ENCODE assay signal across 8 cellular contexts in genomic region chr14:77320238-77320935, GRCh38. TPM values are rescaled to one million over a fixed set of nuclear protein-coding genes. Genes with fewer than 3 reads are reported as not detected.
DNase-seq lines count a peak whose midpoint lies in the region; ATAC-seq, FAIRE-seq and TF ChIP-seq lines count a peak whose summit lies in the region.

A gene with protein sequence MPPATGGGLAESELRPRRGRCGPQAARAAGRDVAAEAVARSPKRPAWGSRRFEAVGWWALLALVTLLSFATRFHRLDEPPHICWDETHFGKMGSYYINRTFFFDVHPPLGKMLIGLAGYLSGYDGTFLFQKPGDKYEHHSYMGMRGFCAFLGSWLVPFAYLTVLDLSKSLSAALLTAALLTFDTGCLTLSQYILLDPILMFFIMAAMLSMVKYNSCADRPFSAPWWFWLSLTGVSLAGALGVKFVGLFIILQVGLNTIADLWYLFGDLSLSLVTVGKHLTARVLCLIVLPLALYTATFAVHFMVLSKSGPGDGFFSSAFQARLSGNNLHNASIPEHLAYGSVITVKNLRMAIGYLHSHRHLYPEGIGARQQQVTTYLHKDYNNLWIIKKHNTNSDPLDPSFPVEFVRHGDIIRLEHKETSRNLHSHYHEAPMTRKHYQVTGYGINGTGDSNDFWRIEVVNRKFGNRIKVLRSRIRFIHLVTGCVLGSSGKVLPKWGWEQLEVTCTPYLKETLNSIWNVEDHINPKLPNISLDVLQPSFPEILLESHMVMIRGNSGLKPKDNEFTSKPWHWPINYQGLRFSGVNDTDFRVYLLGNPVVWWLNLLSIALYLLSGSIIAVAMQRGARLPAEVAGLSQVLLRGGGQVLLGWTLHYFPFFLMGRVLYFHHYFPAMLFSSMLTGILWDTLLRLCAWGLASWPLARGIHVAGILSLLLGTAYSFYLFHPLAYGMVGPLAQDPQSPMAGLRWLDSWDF (minus strand): TSS chr14:77320883. CDS start chr14:77320681, 202 bp downstream.

- peak in 1 of 2 experiments; percentile 57; a peak in 2 of 3 replicates for TF ChIP-seq POLR2A in H1 (IDR thresholded peaks at IDR 0.05; ENCODE audit: control extremely low read depth in 1 of 2, low read depth in 2 of 2, low read length in 2 of 2)

- H3K79me1 ChIP-seq in H1 (ENCODE audit: low read depth, low read length) (peaks cover 6% of the 10 kb centered on the region; the same call in 1 of the 2 replicates), mesenchymal stem cell (replicated peaks; ENCODE audit: low read length, poor library complexity, severe bottlenecking) (peaks cover 33% of the 10 kb centered on the region)

- TF ChIP-seq CTCF in H1 (IDR thresholded peaks at IDR 0.05; ENCODE audit: control extremely low read depth in 1 of 3, insufficient read depth in 1 of 3, low read depth in 1 of 3, low read length in 3 of 3): peak; percentile 26 to 48 (median 35); a peak in 3 of 4 replicates

- no peak within 1 kb of the TSS for H2BK20ac ChIP-seq in H1 (ENCODE audit: low read length)

- H3K4ac ChIP-seq in H1 (replicated peaks; ENCODE audit: insufficient read length, low read depth, low read length): no peak within 1 kb of the TSS
- H3K4ac ChIP-seq in mesenchymal stem cell (ENCODE audit: low read depth in 1 of 2, low read length in 2 of 2): peak within 1 kb of the TSS; percentile 95 to 98

- peak within 1 kb of the TSS; percentile 89 for H4K91ac ChIP-seq in H1 (replicated peaks; ENCODE audit: insufficient read length, low read length)
- peak within 1 kb of the TSS; percentile 89 for H4K91ac ChIP-seq in mesenchymal stem cell (ENCODE audit: low read length)

- no peaks in the 10 kb centered on the region for H3K9me3 ChIP-seq in H1 (ENCODE audit: insufficient read depth in 2 of 2, low read depth in 1 of 2, low read length in 1 of 2)
- no peaks in the 10 kb centered on the region for H3K9me3 ChIP-seq in mesenchymal stem cell (ENCODE audit: control insufficient read depth, low read length)

- H3K27ac ChIP-seq in H1 (ENCODE audit: low read depth, low read length): peak within 1 kb of the TSS; percentile 94
- peak within 1 kb of the TSS; percentile 99 for H3K27ac ChIP-seq in mesenchymal stem cell (ENCODE audit: low read length, poor library complexity, severe bottlenecking)

- WGBS in H1 (ENCODE audit: extremely low coverage in 1 of 2, insufficient coverage in 1 of 2, insufficient read length in 1 of 2, insufficient replicate concordance in 2 of 2, low coverage in 1 of 2, low lambda C conversion rate in 2 of 2, missing lambda C conversion rate in 1 of 2), 2 experiments: 1% methylated on average over 36 of the region's 69 CpGs; no CpG with 5 or more reads in 1 of the 2 experiments
- under 1% methylated on average over 60 of the region's 69 CpGs for WGBS in mesenchymal stem cell

- no peak within 1 kb of the TSS for H3K23ac ChIP-seq in H1 (ENCODE audit: insufficient read length)
- H3K23ac ChIP-seq in mesenchymal stem cell (ENCODE audit: low read length in 2 of 2): no peak within 1 kb of the TSS

- H2BK15ac ChIP-seq in H1 (ENCODE audit: low read length): no peak within 1 kb of the TSS
- H2BK15ac ChIP-seq in mesenchymal stem cell (ENCODE audit: low read depth, poor library complexity, severe bottlenecking): peak within 1 kb of the TSS; percentile 95

- H2AK5ac ChIP-seq in H1 (ENCODE audit: low read depth, low read length) (peak within 1 kb of the TSS; percentile 28; the same call in 1 of the 2 replicates), mesenchymal stem cell (ENCODE audit: low read length, severe bottlenecking) (no peak within 1 kb of the TSS)

- H3K23me2 ChIP-seq in H1 (ENCODE audit: low read depth, low read length): peaks cover 5% of the 10 kb centered on the region

- peaks cover 4 to 18% (median 9%) of the 10 kb centered on the region in 4 experiments; a peak in 6 of 7 replicates for H3K4me1 ChIP-seq in H1 (replicated peaks in 1 of 4; ENCODE audit: control insufficient read depth in 3 of 4, insufficient read depth in 4 of 4, low read length in 3 of 4)
- H3K4me1 ChIP-seq in mesenchymal stem cell (ENCODE audit: control insufficient read depth, insufficient read depth, low read depth, low read length): peaks cover 11% of the 10 kb centered on the region

- H3K18ac ChIP-seq in H1 (ENCODE audit: extremely low read depth, low read length) (peak within 1 kb of the TSS; percentile 95), mesenchymal stem cell (ENCODE audit: low read depth in 1 of 2, low read length in 2 of 2) (peak within 1 kb of the TSS; percentile 98 to 100)

- H3K79me2 ChIP-seq in H1 (ENCODE audit: control insufficient read depth in 1 of 2, insufficient read depth in 2 of 2, low read length in 2 of 2): peaks cover 6 to 33% of the 10 kb centered on the region in 2 experiments

- H2BK5ac ChIP-seq in H1 (ENCODE audit: low read depth, low read length) (peak within 1 kb of the TSS; percentile 87), mesenchymal stem cell (ENCODE audit: low read depth, low read length, poor library complexity, severe bottlenecking) (peak within 1 kb of the TSS; percentile 99)

- H2BK120ac ChIP-seq in H1 (replicated peaks; ENCODE audit: low read depth, low read length) (no peak within 1 kb of the TSS), mesenchymal stem cell (ENCODE audit: low read depth, low read length) (peak within 1 kb of the TSS; percentile 81)

- H3K27me3 ChIP-seq in H1 (replicated peaks in 1 of 4; ENCODE audit: control insufficient read depth in 3 of 4, extremely low read depth in 1 of 4, insufficient read depth in 3 of 4, low read length in 3 of 4): no peaks in the 10 kb centered on the region
- no peaks in the 10 kb centered on the region for H3K27me3 ChIP-seq in mesenchymal stem cell (ENCODE audit: control insufficient read depth in 1 of 2, insufficient read depth in 1 of 2, low read length in 2 of 2)

- POLR2A ChIA-PET in H1 (lab: Charles Lee; ENCODE audit: partially characterized antibody): interaction anchor here (0.7 to 2.5 kb wide), 14 partner anchors 10 to 177 kb away, joined by 3 to 14 read pairs (median 4); partner anchors contain the start of genes SAMD15 and TMED8

- H3K14ac ChIP-seq in H1 (ENCODE audit: insufficient read length) (no peak within 1 kb of the TSS), mesenchymal stem cell (ENCODE audit: low read length in 2 of 2) (peak within 1 kb of the TSS in 1 of 2 experiments; percentile 97)

- TF ChIP-seq RAD21 in H1 (IDR thresholded peaks at IDR 0.05 in 1 of 2, conservative IDR thresholded peaks at IDR 0.05 in 1 of 2; ENCODE audit: low read depth in 2 of 2, low read length in 2 of 2): 0 out of 4 replicates have a peak, but pooled peaks of 1 of the 2 experiments have one; percentile 3

- TF ChIP-seq EP300 in H1 (IDR thresholded peaks at IDR 0.05; ENCODE audit: borderline replicate concordance in 1 of 2, low read depth in 2 of 2, low read length in 2 of 2): no peak

- peak within 1 kb of the TSS; percentile 90 for H4K5ac ChIP-seq in H1 (ENCODE audit: insufficient read length, low read depth, low read length)

- peak within 1 kb of the TSS; percentile 80 for H3K56ac ChIP-seq in H1 (replicated peaks; ENCODE audit: insufficient read length, low read depth, low read length)

- peaks cover 0 to 2% of the 10 kb centered on the region in 2 experiments for H4K20me1 ChIP-seq in H1 (replicated peaks in 1 of 2; ENCODE audit: control insufficient read depth in 1 of 2, insufficient read depth in 2 of 2, low read length in 2 of 2)

- DNase-seq in COLO829 (ENCODE audit: low spot score): peak; percentile 71
- DNase-seq in HS-27A (ENCODE audit: low read depth): peak; percentile 66
- DNase-seq in NOMO-1 (lab: John Stamatoyannopoulos, UW; ENCODE audit: unreplicated experiment in 2 of 2): peak; percentile 90
- peak; percentile 78 to 86 (median 81) for DNase-seq in activated CD8-positive, alpha-beta memory T cell treated with anti-CD3 and anti-CD28 coated beads for 48 hours (ENCODE audit: low read depth in 2 of 3, low spot score in 2 of 3)
- DNase-seq in H1 (ENCODE audit: low read depth in 1 of 2, low spot score in 2 of 2): peak; percentile 84 to 98
- peak; percentile 92 for DNase-seq in mesenchymal stem cell
- peak; percentile 87 for DNase-seq in stimulated activated CD8-positive, alpha-beta memory T cell treated with anti-CD3 and anti-CD28 coated beads, Interleukin-15, amount 100 ng/mL, for 1 hour (ENCODE audit: low read depth)

- H3K9ac ChIP-seq in H1 (replicated peaks in 1 of 4; ENCODE audit: extremely low read depth in 1 of 4, low read depth in 3 of 4, low read length in 3 of 4): peak within 1 kb of the TSS; percentile 79 to 96 (median 94)
- peak within 1 kb of the TSS; percentile 92 for H3K9ac ChIP-seq in mesenchymal stem cell (ENCODE audit: low read length)

- FAIRE-seq in H1 (lab: Jason Lieb, UNC): no peak

- peak within 1 kb of the TSS; percentile 99 for H4K8ac ChIP-seq in H1 (ENCODE audit: extremely low read depth, insufficient read depth, low read length)
- H4K8ac ChIP-seq in mesenchymal stem cell (ENCODE audit: low read length): peak within 1 kb of the TSS; percentile 98

- CTCF ChIA-PET in H1 (lab: Charles Lee; ENCODE audit: partially characterized antibody): interaction anchor here (0.7 to 2.5 kb wide), 9 partner anchors 9 to 169 kb away, joined by 3 to 10 read pairs (median 4); no protein-coding TSS in a partner anchor

- H2AFZ ChIP-seq in H1 (ENCODE audit: low read length): peak within 1 kb of the TSS; percentile 89; the same call in 1 of the 2 replicates
- H2AFZ ChIP-seq in mesenchymal stem cell (ENCODE audit: low read depth, low read length): peak within 1 kb of the TSS; percentile 75

- no peak within 1 kb of the TSS for H2BK12ac ChIP-seq in H1 (ENCODE audit: low read depth, low read length)
- peak within 1 kb of the TSS in 1 of 2 experiments; percentile 31 for H2BK12ac ChIP-seq in mesenchymal stem cell (ENCODE audit: low read length in 2 of 2)

- peak; percentile 62 for ATAC-seq in GM19467 (IDR thresholded peaks at IDR 0.05; ENCODE audit: unreplicated experiment)

- peak within 1 kb of the TSS; percentile 63 to 93 (median 91) for H3K4me3 ChIP-seq in H1 (ENCODE audit: extremely low read depth in 1 of 4, insufficient read depth in 2 of 4, low read depth in 3 of 4, low read length in 4 of 4)
- H3K4me3 ChIP-seq in mesenchymal stem cell (ENCODE audit: insufficient read depth in 1 of 2, low read depth in 1 of 2, low read length in 2 of 2): peak within 1 kb of the TSS; percentile 91 to 97

- no peaks in the 10 kb centered on the region for H3K36me3 ChIP-seq in H1 (ENCODE audit: control insufficient read depth in 2 of 4, insufficient read depth in 4 of 4, low read length in 3 of 4)
- H3K36me3 ChIP-seq in mesenchymal stem cell (ENCODE audit: control insufficient read depth in 1 of 2, insufficient read depth in 2 of 2, low read depth in 1 of 2, low read length in 2 of 2): peaks cover 0 to 5% of the 10 kb centered on the region in 2 experiments

- H3K4me2 ChIP-seq in H1 (ENCODE audit: insufficient read depth in 1 of 2, low read depth in 2 of 2, low read length in 2 of 2) (peak within 1 kb of the TSS; percentile 74 to 81), mesenchymal stem cell (ENCODE audit: low read length, poor library complexity, severe bottlenecking) (peak within 1 kb of the TSS; percentile 92)

RNA-seq across cellular contexts. Expression of the gene that starts here (rescaled TPM):
- 41.2 and 44.9 TPM in 2 replicates for total RNA-seq in H1 (2021; fragmentation: NEBNext Ultra II Directional; extraction: Animal tissue kit (Norgen Biotek cat#: 25700))
- 20.8 and 34.1 TPM in 2 replicates for polyA plus RNA-seq in H1 (2011; rRNA removed)
- polyA plus RNA-seq in H1 (2011; cell fraction: cytosol; rRNA removed): 18.8 TPM
- 122 TPM for polyA plus RNA-seq in H1 (2011; cell fraction: nucleus; rRNA removed)
- 22.6 to 28.7 TPM (median 25.8 TPM) in 4 replicates for polyA plus RNA-seq in H1 (2012, experiment 1 of 2)
- polyA plus RNA-seq in H1 (2012, experiment 2 of 2): 17.5 TPM
- polyA plus RNA-seq in H1 (2013, experiment 1 of 2): 21.7 TPM
- polyA plus RNA-seq in H1 (2013, experiment 2 of 2): 22.8 TPM
- 51.5 and 59.7 TPM in 2 replicates for polyA minus RNA-seq in H1 (2011; rRNA and poly(A)+ RNA removed)
- polyA minus RNA-seq in H1 (2011; cell fraction: cytosol; rRNA and poly(A)+ RNA removed): 17.5 TPM
- polyA minus RNA-seq in H1 (2011; cell fraction: nucleus; rRNA and poly(A)+ RNA removed): 54.3 TPM
- 15.7 TPM for polyA plus RNA-seq in mesenchymal stem cell (2013, experiment 1 of 2)
- 16.1 TPM for polyA plus RNA-seq in mesenchymal stem cell (2013, experiment 2 of 2)

Comparison
In these comparisons a context has a peak if more than half of its experiments do, and no peak if none do; other contexts are left out.
1. Peak in every context shown above with its lines: DNase-seq, ATAC-seq, H3K4me3 ChIP-seq and H3K27ac ChIP-seq.